Comparison of ENCODE assay signal across 10 cellular contexts in the genomic region with DNA sequence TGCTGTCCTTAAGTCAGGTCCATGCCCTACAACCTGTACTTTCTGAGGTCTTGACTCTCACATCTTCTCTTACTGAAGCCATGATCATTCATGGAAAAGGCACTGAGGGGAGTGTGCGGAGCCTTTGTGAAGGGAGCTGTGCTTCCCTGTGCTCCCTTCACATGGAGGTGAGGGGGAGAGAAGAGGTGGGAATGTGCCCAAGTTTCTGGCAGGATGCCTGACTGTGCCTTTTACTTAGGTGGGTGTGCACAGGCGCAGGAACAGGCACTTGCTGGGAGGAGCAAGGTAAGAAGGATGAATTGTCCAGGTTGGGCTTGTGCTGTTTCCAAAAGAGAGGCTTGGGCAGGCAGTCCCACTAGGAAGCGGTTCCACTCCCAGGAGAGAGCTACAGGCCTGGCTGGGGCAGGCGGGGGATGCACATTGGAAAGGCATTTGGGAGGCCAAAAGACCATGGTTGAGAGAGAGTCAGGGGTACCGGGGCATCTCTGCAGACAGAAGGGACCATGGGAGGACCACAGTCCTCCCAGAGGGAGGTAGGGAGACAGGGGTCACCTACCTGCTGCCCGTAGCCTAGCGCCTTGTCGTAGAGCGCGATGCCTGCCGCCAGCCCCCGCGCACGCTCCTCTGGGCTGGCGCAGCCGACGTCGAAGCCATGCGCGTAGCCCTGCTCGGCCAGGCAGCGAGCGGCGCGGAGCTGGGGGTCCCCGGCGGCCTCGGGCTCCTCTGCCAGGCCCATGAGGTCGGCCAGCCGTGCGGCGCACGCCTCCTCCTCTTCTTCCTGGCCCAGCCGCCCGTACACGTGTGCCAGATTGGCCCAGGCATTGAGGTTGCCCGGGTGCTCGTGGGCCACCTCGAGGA. TPM values are rescaled to one million over a fixed set of nuclear protein-coding genes. Genes with fewer than 3 reads are reported as not detected.
DNase-seq lines count a peak whose midpoint lies in the region; ATAC-seq and TF ChIP-seq lines count a peak whose summit lies in the region.
"Had no signal": no experiment of that assay in that cellular context is flagged by ENCODE, and none has a peak within 500 bp of the region (broad histone marks: within the 10 kb centered on the region; RNA-seq: fewer than 3 reads in every experiment).

No MANE protein-coding gene starts in this region.

- intact Hi-C loops in lower leg skin (cut with DNase I; ENCODE audit: low total_unique reads), result no loop called here

- H3K27me3 Mint-ChIP-seq in activated naive CD8-positive, alpha-beta T cell treated with anti-CD3 and anti-CD28 coated beads, Interleukin-2, amount 50 U/mL, for 24 hours, result no peaks in the 10 kb centered on the region
- no peaks in the 10 kb centered on the region for H3K27me3 Mint-ChIP-seq in stimulated activated naive CD8-positive, alpha-beta T cell treated with anti-CD3 and anti-CD28 coated beads, Interleukin-15, amount 100 ng/mL, for 72 hours

- 37 to 53% methylated on average over 18 to 27 of the region's 39 CpGs for WGBS in lower leg skin, 2 donors

- peak overlapping the region; percentile 55 for H3K27ac Mint-ChIP-seq in activated naive CD8-positive, alpha-beta T cell treated with anti-CD3 and anti-CD28 coated beads, Interleukin-2, amount 50 U/mL, for 24 hours
- H3K27ac Mint-ChIP-seq in stimulated activated naive CD8-positive, alpha-beta T cell treated with anti-CD3 and anti-CD28 coated beads, Interleukin-15, amount 100 ng/mL, for 72 hours, result peak overlapping the region; percentile 23 to 80

- H3K4me1 Mint-ChIP-seq in activated naive CD8-positive, alpha-beta T cell treated with anti-CD3 and anti-CD28 coated beads, Interleukin-2, amount 50 U/mL, for 24 hours, result peaks cover 48% of the 10 kb centered on the region
- peaks cover 63% of the 10 kb centered on the region for H3K4me1 Mint-ChIP-seq in stimulated activated naive CD8-positive, alpha-beta T cell treated with anti-CD3 and anti-CD28 coated beads, Interleukin-15, amount 100 ng/mL, for 72 hours

- TF ChIP-seq CTCF in lower leg skin (IDR thresholded peaks at IDR 0.05), result no peak

- no peak for ATAC-seq in activated naive CD8-positive, alpha-beta T cell treated with anti-CD3 and anti-CD28 coated beads, Interleukin-2, amount 50 U/mL, for 24 hours
- no peak for ATAC-seq in stimulated activated naive CD8-positive, alpha-beta T cell treated with anti-CD3 and anti-CD28 coated beads, Interleukin-15, amount 100 ng/mL, for 72 hours
- ATAC-seq in GM21390 (IDR thresholded peaks at IDR 0.05; ENCODE audit: unreplicated experiment), result no peak

- no peak for TF ChIP-seq POLR2A in lower leg skin (IDR thresholded peaks at IDR 0.05)

- H3K4me3 ChIP-seq in lower leg skin (ENCODE audit: low read depth, poor library complexity, severe bottlenecking), result peak overlapping the region; percentile 35

- DNase-seq in DMS79 treated with DMSO at 0.1 percent for 48 hours (lab: John Stamatoyannopoulos, UW) (peak; percentile 17), DMS79 (lab: John Stamatoyannopoulos, UW) (no peak), lower leg skin (ENCODE audit: low spot score in 2 of 2) (peak in 1 of 2 donors; percentile 82), epidermal melanocyte (ENCODE audit: insufficient read length, low spot score) (no peak), A172 (ENCODE audit: low spot score) (no peak)
- no peak for DNase-seq in activated naive CD8-positive, alpha-beta T cell treated with anti-CD3 and anti-CD28 coated beads, Interleukin-2, amount 50 U/mL, for 24 hours
- no peak for DNase-seq in stimulated activated naive CD8-positive, alpha-beta T cell treated with anti-CD3 and anti-CD28 coated beads, Interleukin-15, amount 100 ng/mL, for 72 hours
- DNase-seq: 8988T, NCI-H2107 had no signal

- H3K36me3 Mint-ChIP-seq in activated naive CD8-positive, alpha-beta T cell treated with anti-CD3 and anti-CD28 coated beads, Interleukin-2, amount 50 U/mL, for 24 hours (ENCODE audit: low read depth), result no peaks in the 10 kb centered on the region

- H3K9me3 Mint-ChIP-seq in activated naive CD8-positive, alpha-beta T cell treated with anti-CD3 and anti-CD28 coated beads, Interleukin-2, amount 50 U/mL, for 24 hours, result no peaks in the 10 kb centered on the region
- H3K9me3 Mint-ChIP-seq in stimulated activated naive CD8-positive, alpha-beta T cell treated with anti-CD3 and anti-CD28 coated beads, Interleukin-15, amount 100 ng/mL, for 72 hours, result no peaks in the 10 kb centered on the region

- H3K4me3 Mint-ChIP-seq in activated naive CD8-positive, alpha-beta T cell treated with anti-CD3 and anti-CD28 coated beads, Interleukin-2, amount 50 U/mL, for 24 hours, result peak overlapping the region; percentile 79
- peak overlapping the region; percentile 84 to 92 for H3K4me3 Mint-ChIP-seq in stimulated activated naive CD8-positive, alpha-beta T cell treated with anti-CD3 and anti-CD28 coated beads, Interleukin-15, amount 100 ng/mL, for 72 hours

RNA-seq across cellular contexts. Expression of a gene that starts 0.9 kb away (rescaled TPM):
- 10 to 100 TPM; 49.1 to 76.6 (median 65.7) TPM for total RNA-seq in lower leg skin
- total RNA-seq in A172 (2014; rRNA removed; shearing (Covaris generic)), result not detected in 2 replicates

RNA-seq across cellular contexts. Expression of a gene that starts 35.9 kb away (rescaled TPM):
- total RNA-seq in lower leg skin, result 1 to 10 TPM; 4.0 to 7.7 (median 5.1) TPM
- total RNA-seq in A172 (2014; rRNA removed; shearing (Covaris generic)), result 4.1 and 6.7 TPM in 2 replicates

Comparison
In these comparisons a context has a peak if more than half of its experiments do, and no peak if none do; other contexts are left out.
1. RNA of a gene that starts 0.9 kb away (total RNA-seq): 49.1 to 76.6 TPM in lower leg skin; not detected in A172; every median in the first group is over 10 times any median in the second.